Comparison of ENCODE assay signal across 8 cellular contexts in the genomic region with DNA sequence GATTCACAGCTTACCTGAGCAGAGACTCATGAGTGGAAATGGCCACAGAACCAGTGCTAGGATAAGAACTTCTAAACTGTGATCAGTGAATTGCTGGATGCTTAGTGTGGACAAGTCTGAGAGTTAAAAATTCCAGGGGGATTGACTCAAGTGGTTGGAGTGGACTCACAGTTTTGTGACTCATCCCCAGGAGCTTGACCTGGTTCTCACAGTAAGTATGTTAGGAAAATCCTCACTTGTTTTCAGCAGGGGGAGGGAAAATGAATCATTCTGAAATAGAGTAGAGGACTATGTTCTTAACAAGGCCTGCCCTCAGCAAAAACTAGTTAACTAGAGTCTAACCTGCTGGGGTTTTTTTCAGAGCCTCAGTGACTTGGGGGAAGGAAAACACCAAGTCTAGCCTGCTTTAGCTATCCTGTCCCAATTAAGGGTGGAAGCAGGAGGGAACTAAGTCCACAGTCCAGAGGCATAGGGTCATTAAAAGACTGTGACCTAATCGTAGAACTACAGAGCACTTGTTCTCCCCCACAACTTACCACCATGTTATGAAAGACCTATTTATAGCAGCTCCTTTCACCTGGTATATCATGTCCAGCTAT. TPM values are rescaled to one million over a fixed set of nuclear protein-coding genes. Genes with fewer than 3 reads are reported as not detected.
A peak's percentile ranks its signal among the peaks of the same experiment; 100 is the strongest.
DNase-seq lines count a peak whose midpoint lies in the region; ATAC-seq and TF ChIP-seq lines count a peak whose summit lies in the region.

No MANE protein-coding gene starts in this region.

- H3K9me3 Mint-ChIP-seq in naive thymus-derived CD8-positive, alpha-beta T cell = no peaks in the 10 kb centered on the region

- H3K27ac Mint-ChIP-seq in naive thymus-derived CD8-positive, alpha-beta T cell = no peak overlapping the region

- no peaks in the 10 kb centered on the region for H3K36me3 Mint-ChIP-seq in naive thymus-derived CD8-positive, alpha-beta T cell

- H3K27me3 Mint-ChIP-seq in naive thymus-derived CD8-positive, alpha-beta T cell = no peaks in the 10 kb centered on the region

- H3K4me3 Mint-ChIP-seq in naive thymus-derived CD8-positive, alpha-beta T cell = no peak overlapping the region

- peaks cover 0 to 5% (median under 1%) of the 10 kb centered on the region in 4 donors for H3K4me1 Mint-ChIP-seq in naive thymus-derived CD8-positive, alpha-beta T cell

- DNase-seq in ELR (ENCODE audit: low read depth) = peak; percentile 100
- peak; percentile 49 for DNase-seq in SK-MEL-5 (ENCODE audit: low read depth, low spot score)
- DNase-seq in fibroblast of villous mesenchyme (ENCODE audit: low read depth) = peak; percentile 98
- peak; percentile 97 for DNase-seq in retinal pigment epithelial cell (ENCODE audit: low read depth)
- DNase-seq in naive thymus-derived CD8-positive, alpha-beta T cell = no peak
- DNase-seq in NCI-H1694 treated with DMSO at 0.1 percent for 48 hours (lab: John Stamatoyannopoulos, UW) = no peak
- no peak for DNase-seq in NCI-H524 treated with DMSO at 0.1 percent for 48 hours (lab: John Stamatoyannopoulos, UW)

- POLR2A ChIA-PET in naive thymus-derived CD8-positive, alpha-beta T cell (lab: Charles Lee) = no interaction called here

- in situ Hi-C loops in SK-MEL-5 (cut with HindIII; ENCODE audit: low pct_unique_long_range_greater_than_20kb, low sequenced_read_pairs) = no loop called here

- TF ChIP-seq CTCF in fibroblast of villous mesenchyme (IDR thresholded peaks at IDR 0.05; ENCODE audit: insufficient read depth, low read depth, low read length) = no peak
- TF ChIP-seq CTCF in retinal pigment epithelial cell (conservative IDR thresholded peaks at IDR 0.05; ENCODE audit: low read depth, low read length) = no peak

- ATAC-seq in naive thymus-derived CD8-positive, alpha-beta T cell = no peak
- ATAC-seq in HG03039 (IDR thresholded peaks at IDR 0.05; ENCODE audit: unreplicated experiment) = no peak

- H3K4me3 ChIP-seq in fibroblast of villous mesenchyme (ENCODE audit: low read depth, low read length) (no peak overlapping the region), retinal pigment epithelial cell (ENCODE audit: low read length) (no peak overlapping the region)

RNA-seq across cellular contexts. Expression of gene CDC73, which starts 6.1 kb away (rescaled TPM):
- total RNA-seq in SK-MEL-5 (2014; rRNA removed; shearing (Covaris generic)) = 11.3 and 13.4 TPM in 2 replicates
- 17.2 and 20.7 TPM in 2 replicates for polyA plus RNA-seq in SK-MEL-5 (2015; cell fraction: cytosol; rRNA removed)
- 7.9 and 8.2 TPM in 2 replicates for polyA plus RNA-seq in SK-MEL-5 (2015; cell fraction: nucleus; rRNA removed)
- total RNA-seq in fibroblast of villous mesenchyme = 24.5 and 40.2 TPM in 2 replicates
- 10 to 100 TPM; 63.4 to 63.5 TPM for total RNA-seq in naive thymus-derived CD8-positive, alpha-beta T cell
- 10 to 100 TPM; 50.5 to 67.0 (median 55.0) TPM for polyA plus RNA-seq in naive thymus-derived CD8-positive, alpha-beta T cell

RNA-seq across cellular contexts. Expression of gene GLRX2, which starts 10.5 kb away (rescaled TPM):
- total RNA-seq in SK-MEL-5 (2014; rRNA removed; shearing (Covaris generic)) = 36.3 and 41.8 TPM in 2 replicates
- 18.0 and 29.8 TPM in 2 replicates for polyA plus RNA-seq in SK-MEL-5 (2015; cell fraction: cytosol; rRNA removed)
- polyA plus RNA-seq in SK-MEL-5 (2015; cell fraction: nucleus; rRNA removed) = 9.4 and 14.9 TPM in 2 replicates
- 5.8 and 7.8 TPM in 2 replicates for total RNA-seq in fibroblast of villous mesenchyme
- total RNA-seq in naive thymus-derived CD8-positive, alpha-beta T cell = 10 to 100 TPM; 14.7 to 15.9 TPM
- 10 to 100 TPM in 1 of 3 donors, 1 to 10 TPM in 2; 7.0 to 12.8 (median 9.4) TPM for polyA plus RNA-seq in naive thymus-derived CD8-positive, alpha-beta T cell

RNA-seq across cellular contexts. Expression of gene RO60, which starts 56.3 kb away (rescaled TPM):
- total RNA-seq in SK-MEL-5 (2014; rRNA removed; shearing (Covaris generic)) = 106 and 115 TPM in 2 replicates
- 22.5 and 35.6 TPM in 2 replicates for polyA plus RNA-seq in SK-MEL-5 (2015; cell fraction: cytosol; rRNA removed)
- polyA plus RNA-seq in SK-MEL-5 (2015; cell fraction: nucleus; rRNA removed) = 15.6 and 25.1 TPM in 2 replicates
- 194 and 226 TPM in 2 replicates for total RNA-seq in fibroblast of villous mesenchyme
- 10 to 100 TPM; 67.5 to 71.2 TPM for total RNA-seq in naive thymus-derived CD8-positive, alpha-beta T cell
- 100 to 1,000 TPM in 2 of 3 donors, 10 to 100 TPM in 1; 89.4 to 128 (median 104) TPM for polyA plus RNA-seq in naive thymus-derived CD8-positive, alpha-beta T cell

RNA-seq across cellular contexts. Expression of gene UCHL5, which starts 56.6 kb away (rescaled TPM):
- 39.6 and 41.4 TPM in 2 replicates for total RNA-seq in SK-MEL-5 (2014; rRNA removed; shearing (Covaris generic))
- polyA plus RNA-seq in SK-MEL-5 (2015; cell fraction: cytosol; rRNA removed) = 58.7 and 60.9 TPM in 2 replicates
- polyA plus RNA-seq in SK-MEL-5 (2015; cell fraction: nucleus; rRNA removed) = 41.1 and 54.0 TPM in 2 replicates
- 24.2 and 25.5 TPM in 2 replicates for total RNA-seq in fibroblast of villous mesenchyme
- total RNA-seq in naive thymus-derived CD8-positive, alpha-beta T cell = 10 to 100 TPM; 33.2 to 42.1 TPM
- polyA plus RNA-seq in naive thymus-derived CD8-positive, alpha-beta T cell = 10 to 100 TPM; 52.7 to 65.5 (median 63.8) TPM

Comparison
In these comparisons a context has a peak if more than half of its experiments do, and no peak if none do; other contexts are left out.
1. DNase-seq: peak in ELR (single experiment), SK-MEL-5 (single experiment), fibroblast of villous mesenchyme (single experiment) and retinal pigment epithelial cell (single experiment); none in naive thymus-derived CD8-positive, alpha-beta T cell (0 of 10), NCI-H1694 treated with DMSO at 0.1 percent for 48 hours (single experiment) and NCI-H524 treated with DMSO at 0.1 percent for 48 hours (single experiment).